ENCODE assay signal across 1 cellular context in the genomic region with DNA sequence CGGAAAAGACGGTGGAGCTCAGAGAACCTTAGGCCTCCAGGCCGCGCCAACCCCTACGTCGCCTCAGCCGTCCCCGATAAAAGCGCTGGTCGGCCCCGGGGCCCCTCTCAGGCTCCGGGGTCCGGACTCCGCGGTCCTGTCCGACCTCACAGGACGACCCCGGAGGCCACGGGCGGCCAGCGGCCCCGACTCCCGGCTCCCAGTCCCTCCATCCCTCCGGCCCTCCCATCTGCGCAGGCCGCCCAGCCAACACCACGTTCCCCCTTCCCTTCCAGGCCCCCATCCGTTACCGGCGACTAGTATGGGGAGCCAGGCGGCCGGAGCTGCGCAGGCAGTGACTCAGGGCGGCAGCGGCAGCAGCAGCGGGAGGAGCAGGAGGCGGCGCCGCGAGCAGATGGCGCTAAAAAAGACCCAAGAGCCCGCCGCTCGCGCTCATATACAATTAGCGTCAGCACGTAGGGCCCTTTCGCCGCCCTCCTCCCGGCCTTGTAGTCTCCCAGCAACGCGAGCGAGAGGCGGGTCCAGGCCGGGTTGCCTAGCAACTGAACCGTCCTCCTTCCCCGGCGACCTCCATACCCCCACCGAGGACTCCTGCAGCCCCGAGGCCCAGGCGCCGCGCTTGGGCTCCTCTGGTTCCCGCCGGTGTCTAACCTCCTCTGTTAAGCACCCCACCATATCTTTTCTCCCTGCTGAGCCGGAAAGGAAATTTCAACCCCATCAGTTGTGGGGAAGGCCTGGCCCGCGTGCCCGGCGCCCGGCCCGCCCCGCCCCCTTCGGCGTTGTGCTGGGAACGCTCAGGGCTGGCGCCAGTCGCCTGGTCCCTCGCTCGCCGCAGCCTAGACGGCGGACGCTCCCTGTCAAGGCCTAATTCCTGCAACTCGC.
TF ChIP-seq lines count a peak whose summit lies in the region.

A gene with protein sequence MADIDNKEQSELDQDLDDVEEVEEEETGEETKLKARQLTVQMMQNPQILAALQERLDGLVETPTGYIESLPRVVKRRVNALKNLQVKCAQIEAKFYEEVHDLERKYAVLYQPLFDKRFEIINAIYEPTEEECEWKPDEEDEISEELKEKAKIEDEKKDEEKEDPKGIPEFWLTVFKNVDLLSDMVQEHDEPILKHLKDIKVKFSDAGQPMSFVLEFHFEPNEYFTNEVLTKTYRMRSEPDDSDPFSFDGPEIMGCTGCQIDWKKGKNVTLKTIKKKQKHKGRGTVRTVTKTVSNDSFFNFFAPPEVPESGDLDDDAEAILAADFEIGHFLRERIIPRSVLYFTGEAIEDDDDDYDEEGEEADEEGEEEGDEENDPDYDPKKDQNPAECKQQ (minus strand): TSS at position 409 of the 882 bp plus-strand sequence. CDS start 10,466 bp downstream, outside the sequence.

TF ChIP-seq in HEK293, 187 proteins besides CTCF, POLR2A, EP300 and RAD21 (continued from another document and continues in another):
- TF ChIP-seq, protein P1, sequence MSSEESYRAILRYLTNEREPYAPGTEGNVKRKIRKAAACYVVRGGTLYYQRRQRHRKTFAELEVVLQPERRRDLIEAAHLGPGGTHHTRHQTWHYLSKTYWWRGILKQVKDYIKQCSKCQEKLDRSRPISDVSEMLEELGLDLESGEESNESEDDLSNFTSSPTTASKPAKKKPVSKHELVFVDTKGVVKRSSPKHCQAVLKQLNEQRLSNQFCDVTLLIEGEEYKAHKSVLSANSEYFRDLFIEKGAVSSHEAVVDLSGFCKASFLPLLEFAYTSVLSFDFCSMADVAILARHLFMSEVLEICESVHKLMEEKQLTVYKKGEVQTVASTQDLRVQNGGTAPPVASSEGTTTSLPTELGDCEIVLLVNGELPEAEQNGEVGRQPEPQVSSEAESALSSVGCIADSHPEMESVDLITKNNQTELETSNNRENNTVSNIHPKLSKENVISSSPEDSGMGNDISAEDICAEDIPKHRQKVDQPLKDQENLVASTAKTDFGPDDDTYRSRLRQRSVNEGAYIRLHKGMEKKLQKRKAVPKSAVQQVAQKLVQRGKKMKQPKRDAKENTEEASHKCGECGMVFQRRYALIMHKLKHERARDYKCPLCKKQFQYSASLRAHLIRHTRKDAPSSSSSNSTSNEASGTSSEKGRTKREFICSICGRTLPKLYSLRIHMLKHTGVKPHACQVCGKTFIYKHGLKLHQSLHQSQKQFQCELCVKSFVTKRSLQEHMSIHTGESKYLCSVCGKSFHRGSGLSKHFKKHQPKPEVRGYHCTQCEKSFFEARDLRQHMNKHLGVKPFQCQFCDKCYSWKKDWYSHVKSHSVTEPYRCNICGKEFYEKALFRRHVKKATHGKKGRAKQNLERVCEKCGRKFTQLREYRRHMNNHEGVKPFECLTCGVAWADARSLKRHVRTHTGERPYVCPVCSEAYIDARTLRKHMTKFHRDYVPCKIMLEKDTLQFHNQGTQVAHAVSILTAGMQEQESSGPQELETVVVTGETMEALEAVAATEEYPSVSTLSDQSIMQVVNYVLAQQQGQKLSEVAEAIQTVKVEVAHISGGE (tag by site-specific recombination; conservative IDR thresholded peaks at IDR 0.05; ENCODE audit: low read depth), result peak; percentile 48
- 0 out of 2 replicates have a peak, but pooled peaks have one; percentile 14 for TF ChIP-seq OVOL3 (tag by site-specific recombination; IDR thresholded peaks at IDR 0.05)
- no peak; the same call in 1 of the 2 replicates for TF ChIP-seq ZNF138 (tag by site-specific recombination; IDR thresholded peaks at IDR 0.05; ENCODE audit: borderline replicate concordance)
- TF ChIP-seq, protein P2, sequence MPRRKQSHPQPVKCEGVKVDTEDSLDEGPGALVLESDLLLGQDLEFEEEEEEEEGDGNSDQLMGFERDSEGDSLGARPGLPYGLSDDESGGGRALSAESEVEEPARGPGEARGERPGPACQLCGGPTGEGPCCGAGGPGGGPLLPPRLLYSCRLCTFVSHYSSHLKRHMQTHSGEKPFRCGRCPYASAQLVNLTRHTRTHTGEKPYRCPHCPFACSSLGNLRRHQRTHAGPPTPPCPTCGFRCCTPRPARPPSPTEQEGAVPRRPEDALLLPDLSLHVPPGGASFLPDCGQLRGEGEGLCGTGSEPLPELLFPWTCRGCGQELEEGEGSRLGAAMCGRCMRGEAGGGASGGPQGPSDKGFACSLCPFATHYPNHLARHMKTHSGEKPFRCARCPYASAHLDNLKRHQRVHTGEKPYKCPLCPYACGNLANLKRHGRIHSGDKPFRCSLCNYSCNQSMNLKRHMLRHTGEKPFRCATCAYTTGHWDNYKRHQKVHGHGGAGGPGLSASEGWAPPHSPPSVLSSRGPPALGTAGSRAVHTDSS (tag by site-specific recombination; IDR thresholded peaks at IDR 0.05), result no peak
- TF ChIP-seq BCL11A (tag by site-specific recombination; IDR thresholded peaks at IDR 0.05; ENCODE audit: low read depth), result no peak
- no peak for TF ChIP-seq ZNF473 (tag by site-specific recombination; IDR thresholded peaks at IDR 0.05)
- TF ChIP-seq ZNF184 (tag by site-specific recombination; IDR thresholded peaks at IDR 0.05), result peak; percentile 65
- TF ChIP-seq ZNF202 (tag by site-specific recombination; IDR thresholded peaks at IDR 0.05; ENCODE audit: borderline replicate concordance), result no peak
- TF ChIP-seq ZNF600 (tag by site-specific recombination; IDR thresholded peaks at IDR 0.05), result peak; percentile 60
- TF ChIP-seq ZNF16 (tag by site-specific recombination; IDR thresholded peaks at IDR 0.05; ENCODE audit: low read depth), result no peak
- TF ChIP-seq, protein P3, sequence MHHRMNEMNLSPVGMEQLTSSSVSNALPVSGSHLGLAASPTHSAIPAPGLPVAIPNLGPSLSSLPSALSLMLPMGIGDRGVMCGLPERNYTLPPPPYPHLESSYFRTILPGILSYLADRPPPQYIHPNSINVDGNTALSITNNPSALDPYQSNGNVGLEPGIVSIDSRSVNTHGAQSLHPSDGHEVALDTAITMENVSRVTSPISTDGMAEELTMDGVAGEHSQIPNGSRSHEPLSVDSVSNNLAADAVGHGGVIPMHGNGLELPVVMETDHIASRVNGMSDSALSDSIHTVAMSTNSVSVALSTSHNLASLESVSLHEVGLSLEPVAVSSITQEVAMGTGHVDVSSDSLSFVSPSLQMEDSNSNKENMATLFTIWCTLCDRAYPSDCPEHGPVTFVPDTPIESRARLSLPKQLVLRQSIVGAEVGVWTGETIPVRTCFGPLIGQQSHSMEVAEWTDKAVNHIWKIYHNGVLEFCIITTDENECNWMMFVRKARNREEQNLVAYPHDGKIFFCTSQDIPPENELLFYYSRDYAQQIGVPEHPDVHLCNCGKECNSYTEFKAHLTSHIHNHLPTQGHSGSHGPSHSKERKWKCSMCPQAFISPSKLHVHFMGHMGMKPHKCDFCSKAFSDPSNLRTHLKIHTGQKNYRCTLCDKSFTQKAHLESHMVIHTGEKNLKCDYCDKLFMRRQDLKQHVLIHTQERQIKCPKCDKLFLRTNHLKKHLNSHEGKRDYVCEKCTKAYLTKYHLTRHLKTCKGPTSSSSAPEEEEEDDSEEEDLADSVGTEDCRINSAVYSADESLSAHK (tag by site-specific recombination; IDR thresholded peaks at IDR 0.05), result no peak
- no peak for TF ChIP-seq TSHZ1 (tag by site-specific recombination; IDR thresholded peaks at IDR 0.05; ENCODE audit: borderline replicate concordance)
- no peak for TF ChIP-seq KLF7 (tag by site-specific recombination; IDR thresholded peaks at IDR 0.05; ENCODE audit: borderline replicate concordance)
- no peak for TF ChIP-seq ZNF704 (tag by site-specific recombination; IDR thresholded peaks at IDR 0.05)
- TF ChIP-seq ZNF530 (tag by site-specific recombination; IDR thresholded peaks at IDR 0.05; ENCODE audit: low read depth), result no peak
- TF ChIP-seq HOXD13 (CRISPR knock-in tag; IDR thresholded peaks at IDR 0.05; ENCODE audit: borderline replicate concordance), result no peak
- no peak for TF ChIP-seq ZBTB7A (tag by site-specific recombination; IDR thresholded peaks at IDR 0.05; ENCODE audit: low read depth)
- TF ChIP-seq GLI4 (tag by site-specific recombination; IDR thresholded peaks at IDR 0.05), result no peak
- no peak for TF ChIP-seq ZNF416 (tag by site-specific recombination; IDR thresholded peaks at IDR 0.05)
- TF ChIP-seq ZNF140 (tag by site-specific recombination; IDR thresholded peaks at IDR 0.05), result no peak
- TF ChIP-seq, protein P4, sequence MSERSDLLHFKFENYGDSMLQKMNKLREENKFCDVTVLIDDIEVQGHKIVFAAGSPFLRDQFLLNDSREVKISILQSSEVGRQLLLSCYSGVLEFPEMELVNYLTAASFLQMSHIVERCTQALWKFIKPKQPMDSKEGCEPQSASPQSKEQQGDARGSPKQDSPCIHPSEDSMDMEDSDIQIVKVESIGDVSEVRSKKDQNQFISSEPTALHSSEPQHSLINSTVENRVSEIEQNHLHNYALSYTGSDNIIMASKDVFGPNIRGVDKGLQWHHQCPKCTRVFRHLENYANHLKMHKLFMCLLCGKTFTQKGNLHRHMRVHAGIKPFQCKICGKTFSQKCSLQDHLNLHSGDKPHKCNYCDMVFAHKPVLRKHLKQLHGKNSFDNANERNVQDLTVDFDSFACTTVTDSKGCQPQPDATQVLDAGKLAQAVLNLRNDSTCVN (tag by site-specific recombination; optimal IDR thresholded peaks at IDR 0.05), result peak; percentile 86
- no peak for TF ChIP-seq ZNF48 (tag by site-specific recombination; IDR thresholded peaks at IDR 0.05)
- no peak for TF ChIP-seq ZNF114 (tag by site-specific recombination; IDR thresholded peaks at IDR 0.05)
- no peak for TF ChIP-seq YY2 (tag by site-specific recombination; IDR thresholded peaks at IDR 0.05)
- peak; percentile 11 for TF ChIP-seq KLF8 (tag by site-specific recombination; IDR thresholded peaks at IDR 0.05)
- TF ChIP-seq MYNN (tag by site-specific recombination; IDR thresholded peaks at IDR 0.05; ENCODE audit: borderline replicate concordance), result peak; percentile 95
- TF ChIP-seq ZNF350 (tag by site-specific recombination; IDR thresholded peaks at IDR 0.05), result no peak
- TF ChIP-seq, protein P5, sequence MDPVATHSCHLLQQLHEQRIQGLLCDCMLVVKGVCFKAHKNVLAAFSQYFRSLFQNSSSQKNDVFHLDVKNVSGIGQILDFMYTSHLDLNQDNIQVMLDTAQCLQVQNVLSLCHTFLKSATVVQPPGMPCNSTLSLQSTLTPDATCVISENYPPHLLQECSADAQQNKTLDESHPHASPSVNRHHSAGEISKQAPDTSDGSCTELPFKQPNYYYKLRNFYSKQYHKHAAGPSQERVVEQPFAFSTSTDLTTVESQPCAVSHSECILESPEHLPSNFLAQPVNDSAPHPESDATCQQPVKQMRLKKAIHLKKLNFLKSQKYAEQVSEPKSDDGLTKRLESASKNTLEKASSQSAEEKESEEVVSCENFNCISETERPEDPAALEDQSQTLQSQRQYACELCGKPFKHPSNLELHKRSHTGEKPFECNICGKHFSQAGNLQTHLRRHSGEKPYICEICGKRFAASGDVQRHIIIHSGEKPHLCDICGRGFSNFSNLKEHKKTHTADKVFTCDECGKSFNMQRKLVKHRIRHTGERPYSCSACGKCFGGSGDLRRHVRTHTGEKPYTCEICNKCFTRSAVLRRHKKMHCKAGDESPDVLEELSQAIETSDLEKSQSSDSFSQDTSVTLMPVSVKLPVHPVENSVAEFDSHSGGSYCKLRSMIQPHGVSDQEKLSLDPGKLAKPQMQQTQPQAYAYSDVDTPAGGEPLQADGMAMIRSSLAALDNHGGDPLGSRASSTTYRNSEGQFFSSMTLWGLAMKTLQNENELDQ (tag by site-specific recombination; IDR thresholded peaks at IDR 0.05; ENCODE audit: low read depth), result no peak
- no peak for TF ChIP-seq ZNF830 (tag by site-specific recombination; IDR thresholded peaks at IDR 0.05; ENCODE audit: low read depth)
- TF ChIP-seq ZSCAN18 (tag by site-specific recombination; IDR thresholded peaks at IDR 0.05), result 0 out of 2 replicates have a peak, but pooled peaks have one; percentile 18
- TF ChIP-seq ZNF521 (tag by site-specific recombination; IDR thresholded peaks at IDR 0.05), result no peak
- TF ChIP-seq ZNF776 (tag by site-specific recombination; IDR thresholded peaks at IDR 0.05; ENCODE audit: borderline replicate concordance), result no peak
- peak; percentile 25 for TF ChIP-seq ZSCAN30 (tag by site-specific recombination; IDR thresholded peaks at IDR 0.05)
- peak; percentile 48; the same call in 1 of the 2 replicates for TF ChIP-seq ZNF2 (tag by site-specific recombination; IDR thresholded peaks at IDR 0.05)
